Comparison of ENCODE assay signal across 10 cellular contexts in the genomic region with DNA sequence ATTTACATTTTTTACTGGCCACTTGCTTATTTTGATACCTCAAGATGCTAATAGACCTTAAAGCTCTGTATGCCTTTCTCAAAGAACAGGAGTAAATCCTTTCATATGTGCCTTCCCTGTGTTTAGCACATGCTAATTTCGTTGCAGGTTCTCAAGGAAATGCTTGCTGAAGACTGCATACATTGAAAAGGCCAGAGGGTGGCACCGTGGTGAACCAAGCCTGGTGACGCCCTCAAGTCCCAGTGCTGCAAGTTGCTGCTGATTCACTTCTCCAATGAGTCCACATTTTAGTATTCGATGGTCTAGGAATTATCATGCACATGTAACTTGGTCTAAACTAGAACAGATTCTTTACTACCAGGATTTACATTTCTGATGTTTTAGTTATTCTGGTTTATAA.
DNase-seq lines count a peak whose midpoint lies in the region; ATAC-seq, FAIRE-seq and TF ChIP-seq lines count a peak whose summit lies in the region.
"Had no signal": no experiment of that assay in that cellular context is flagged by ENCODE, and none has a peak within 500 bp of the region (broad histone marks: within the 10 kb centered on the region; RNA-seq: fewer than 3 reads in every experiment).

No MANE protein-coding gene starts in this region.

- intact Hi-C loops in GM12878 (cut with micrococcal nuclease; ENCODE audit: unreplicated experiment), result no loop called here
- intact Hi-C loops in left lung (cut with DNase I), result no loop called here

- H3K4me2 ChIP-seq in GM12878 (ENCODE audit: control insufficient read depth, insufficient read depth), result no peak overlapping the region

- H3K4me3 ChIP-seq in MG63, result no peak overlapping the region
- H3K4me3 ChIP-seq in GM12878, result no peak overlapping the region
- no peak overlapping the region for H3K4me3 ChIP-seq in left lung

- no peaks in the 10 kb centered on the region for H3K9me3 ChIP-seq in MG63
- no peaks in the 10 kb centered on the region; the same call in 2 of the 3 replicates for H3K9me3 ChIP-seq in GM12878 (replicated peaks; ENCODE audit: control insufficient read depth, insufficient read depth, low read length)
- peaks cover 0 to 12% of the 10 kb centered on the region in 2 donors for H3K9me3 ChIP-seq in left lung

- H3K27ac ChIP-seq in GM12878 (ENCODE audit: control insufficient read depth, insufficient read depth) (no peak overlapping the region), left lung (no peak overlapping the region)

- ATAC-seq in GM12878 (0 out of 3 replicates have a peak, but pooled peaks have one; percentile 31), left lung (peak; percentile 75), HG02798 (IDR thresholded peaks at IDR 0.05; ENCODE audit: poor library complexity, unreplicated experiment) (no peak), GM21367 (IDR thresholded peaks at IDR 0.05; ENCODE audit: unreplicated experiment) (no peak), HG02623 (IDR thresholded peaks at IDR 0.05; ENCODE audit: unreplicated experiment) (no peak)

- H2AFZ ChIP-seq in GM12878 (ENCODE audit: control insufficient read depth, low read depth, low read length), result no peak overlapping the region

- in situ Hi-C loops in GM12878 (cut with MboI), result loop anchor here (25.0 kb wide), 1 partner anchor 1515 kb away; no protein-coding TSS in a partner anchor

- no peaks in the 10 kb centered on the region for H3K27me3 ChIP-seq in MG63
- H3K27me3 ChIP-seq in GM12878 (replicated peaks in 1 of 2; ENCODE audit: control insufficient read depth in 2 of 2, insufficient read depth in 2 of 2, low read length in 1 of 2), result no peaks in the 10 kb centered on the region
- H3K27me3 ChIP-seq in left lung, result no peaks in the 10 kb centered on the region

- SMC1A ChIA-PET in GM12878 (lab: Charles Lee; ENCODE audit: uncharacterized antibody, unreplicated experiment), result no interaction called here

- H3K36me3 ChIP-seq in MG63 (no peaks in the 10 kb centered on the region), GM12878 (ENCODE audit: control insufficient read depth in 2 of 2, insufficient read depth in 2 of 2, low read length in 1 of 2) (no peaks in the 10 kb centered on the region), left lung (no peaks in the 10 kb centered on the region)

- no peak for TF ChIP-seq EP300 in GM12878 (IDR thresholded peaks at IDR 0.05; ENCODE audit: borderline replicate concordance in 1 of 2, control insufficient read depth in 1 of 2, low read depth in 2 of 2, low read length in 2 of 2)

- no peak for FAIRE-seq in GM12878 (lab: Jason Lieb, UNC)

- no TSS peak for BruUV-seq in GM12878 (replicated peaks; lab: Mats Ljungman, UMichigan)

- H3K4me1 ChIP-seq in GM12878 (ENCODE audit: control insufficient read depth, insufficient read depth, low read length) (no peaks in the 10 kb centered on the region), left lung (no peaks in the 10 kb centered on the region)

- 1% methylated on average over 4 of the region's 4 CpGs for WGBS in GM12878 (ENCODE audit: insufficient coverage, insufficient replicate concordance, low lambda C conversion rate, missing lambda C conversion rate)

- RAD21 ChIA-PET in GM12878 (lab: Charles Lee; ENCODE audit: unreplicated experiment), result no interaction called here

- no peak overlapping the region for H3K9ac ChIP-seq in GM12878 (ENCODE audit: control insufficient read depth, insufficient read depth, low read length)

- no peak for TF ChIP-seq RAD21 in GM12878 (IDR thresholded peaks at IDR 0.05; ENCODE audit: insufficient read depth, low read depth, low read length)

- no peaks in the 10 kb centered on the region for H4K20me1 ChIP-seq in GM12878 (ENCODE audit: control insufficient read depth, insufficient read depth)

- no peak for TF ChIP-seq POLR2A in GM12878 (IDR thresholded peaks at IDR 0.05; ENCODE audit: low read depth, low read length)

- TF ChIP-seq CTCF in GM12878 (IDR thresholded peaks at IDR 0.05 in 2 of 3, conservative IDR thresholded peaks at IDR 0.05 in 1 of 3; ENCODE audit: control insufficient read depth in 2 of 3, extremely low read depth in 1 of 3, insufficient read depth in 1 of 3, low read depth in 3 of 3, low read length in 3 of 3) (no peak; a peak in 1 of 6 replicates), left lung (IDR thresholded peaks at IDR 0.05) (no peak)

- CTCF ChIA-PET in GM12878 (lab: Yijun Ruan, JAX), result no interaction called here

- no peaks in the 10 kb centered on the region for H3K79me2 ChIP-seq in GM12878 (ENCODE audit: control insufficient read depth, insufficient read depth, low read length)

- peak; percentile 62 for DNase-seq in D341Med (ENCODE audit: low spot score)
- peak; percentile 18 for DNase-seq in MG63
- no peak for DNase-seq in GM12878 (ENCODE audit: low read depth, low spot score)
- DNase-seq in left lung, result no peak
- no peak for DNase-seq in central memory CD4-positive, alpha-beta T cell
- DNase-seq: activated naive CD4-positive, alpha-beta T cell treated with Interleukin-2 at 50 U/mL for 16 hours; left cardiac atrium had no signal

- POLR2A ChIA-PET in GM12878 (lab: Charles Lee), result no interaction called here

TF ChIP-seq in GM12878, 131 proteins besides CTCF, POLR2A, EP300 and RAD21 (continues in another document):
- no peak for TF ChIP-seq CREM (IDR thresholded peaks at IDR 0.05; ENCODE audit: low read depth)
- no peak for TF ChIP-seq HDAC6 (IDR thresholded peaks at IDR 0.05; ENCODE audit: unreplicated experiment)
- no peak for TF ChIP-seq TCF3 (IDR thresholded peaks at IDR 0.05; ENCODE audit: borderline replicate concordance, insufficient read depth, low read depth, low read length)
- no peak for TF ChIP-seq IRF3 (IDR thresholded peaks at IDR 0.05)
- no peak for TF ChIP-seq LARP7 (IDR thresholded peaks at IDR 0.05)
- no peak for TF ChIP-seq BMI1 (IDR thresholded peaks at IDR 0.05; ENCODE audit: borderline replicate concordance)
- TF ChIP-seq FOXK2 (IDR thresholded peaks at IDR 0.05), result no peak
- no peak for TF ChIP-seq ESRRA (IDR thresholded peaks at IDR 0.05; ENCODE audit: low read length)
- TF ChIP-seq JUND (IDR thresholded peaks at IDR 0.05; ENCODE audit: low read depth, low read length), result no peak
- no peak for TF ChIP-seq HSF1 (IDR thresholded peaks at IDR 0.05; ENCODE audit: low read depth, low read length)
- TF ChIP-seq FOXM1 (IDR thresholded peaks at IDR 0.05; ENCODE audit: low read depth, low read length), result no peak
- TF ChIP-seq, protein P1, sequence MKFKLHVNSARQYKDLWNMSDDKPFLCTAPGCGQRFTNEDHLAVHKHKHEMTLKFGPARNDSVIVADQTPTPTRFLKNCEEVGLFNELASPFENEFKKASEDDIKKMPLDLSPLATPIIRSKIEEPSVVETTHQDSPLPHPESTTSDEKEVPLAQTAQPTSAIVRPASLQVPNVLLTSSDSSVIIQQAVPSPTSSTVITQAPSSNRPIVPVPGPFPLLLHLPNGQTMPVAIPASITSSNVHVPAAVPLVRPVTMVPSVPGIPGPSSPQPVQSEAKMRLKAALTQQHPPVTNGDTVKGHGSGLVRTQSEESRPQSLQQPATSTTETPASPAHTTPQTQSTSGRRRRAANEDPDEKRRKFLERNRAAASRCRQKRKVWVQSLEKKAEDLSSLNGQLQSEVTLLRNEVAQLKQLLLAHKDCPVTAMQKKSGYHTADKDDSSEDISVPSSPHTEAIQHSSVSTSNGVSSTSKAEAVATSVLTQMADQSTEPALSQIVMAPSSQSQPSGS (IDR thresholded peaks at IDR 0.05; ENCODE audit: low read length), result no peak
- no peak for TF ChIP-seq PBX3 (IDR thresholded peaks at IDR 0.05; ENCODE audit: insufficient replicate concordance, low read depth, low read length)
- TF ChIP-seq RCOR1 (conservative IDR thresholded peaks at IDR 0.05; ENCODE audit: low read depth, low read length), result no peak
- TF ChIP-seq IRF5 (IDR thresholded peaks at IDR 0.05; ENCODE audit: borderline replicate concordance), result no peak
- no peak for TF ChIP-seq ZNF24 (IDR thresholded peaks at IDR 0.05)

Comparison
In these comparisons a context has a peak if more than half of its experiments do, and no peak if none do; other contexts are left out.
1. DNase-seq: peak in D341Med (single experiment) and MG63 (single experiment); none in GM12878 (single experiment), left lung (0 of 2) and central memory CD4-positive, alpha-beta T cell (single experiment).
2. ATAC-seq: peak in GM12878 (single experiment) and left lung (single experiment); none in HG02798 (single experiment), GM21367 (single experiment) and HG02623 (single experiment).